In genomic region chr10:120514035-120514620, GRCh38 we compare ENCODE assay signal across 10 cellular contexts. TPM values are rescaled to one million over a fixed set of nuclear protein-coding genes. Genes with fewer than 3 reads are reported as not detected.
A peak's percentile ranks its signal among the peaks of the same experiment; 100 is the strongest.
DNase-seq lines count a peak whose midpoint lies in the region; ATAC-seq and TF ChIP-seq lines count a peak whose summit lies in the region.
"Had no signal": no experiment of that assay in that cellular context is flagged by ENCODE, and none has a peak within 500 bp of the region (broad histone marks: within the 10 kb centered on the region; RNA-seq: fewer than 3 reads in every experiment).

No MANE protein-coding gene starts in this region.

- H3K27ac Mint-ChIP-seq in activated naive CD8-positive, alpha-beta T cell treated with anti-CD3 and anti-CD28 coated beads, Interleukin-2, amount 10 ng/mL, durations not matched to agents 7 days and 5 days, result no peak overlapping the region
- no peak overlapping the region for H3K27ac Mint-ChIP-seq in activated naive CD8-positive, alpha-beta T cell treated with anti-CD3 and anti-CD28 coated beads for 36 hours

- H3K36me3 ChIP-seq in uterus, result no peaks in the 10 kb centered on the region
- H3K36me3 ChIP-seq: HAP-1 had no signal

- no peak overlapping the region for H3K4me3 Mint-ChIP-seq in activated naive CD8-positive, alpha-beta T cell treated with anti-CD3 and anti-CD28 coated beads, Interleukin-2, amount 10 ng/mL, durations not matched to agents 7 days and 5 days
- H3K4me3 Mint-ChIP-seq in activated naive CD8-positive, alpha-beta T cell treated with anti-CD3 and anti-CD28 coated beads for 36 hours, result no peak overlapping the region

- H3K9me3 Mint-ChIP-seq in activated naive CD8-positive, alpha-beta T cell treated with anti-CD3 and anti-CD28 coated beads, Interleukin-2, amount 10 ng/mL, durations not matched to agents 7 days and 5 days, result no peaks in the 10 kb centered on the region
- peaks cover 6% of the 10 kb centered on the region for H3K9me3 Mint-ChIP-seq in activated naive CD8-positive, alpha-beta T cell treated with anti-CD3 and anti-CD28 coated beads for 36 hours

- H3K4me3 ChIP-seq in uterus, result no peak overlapping the region
- H3K4me3 ChIP-seq: HAP-1 had no signal

- H3K27me3 Mint-ChIP-seq in activated naive CD8-positive, alpha-beta T cell treated with anti-CD3 and anti-CD28 coated beads, Interleukin-2, amount 10 ng/mL, durations not matched to agents 7 days and 5 days, result no peaks in the 10 kb centered on the region
- no peaks in the 10 kb centered on the region for H3K27me3 Mint-ChIP-seq in activated naive CD8-positive, alpha-beta T cell treated with anti-CD3 and anti-CD28 coated beads for 36 hours

- intact Hi-C loops in uterus (cut with DNase I; ENCODE audit: low total_unique reads), result no loop called here

- DNase-seq in activated naive CD8-positive, alpha-beta T cell treated with anti-CD3 and anti-CD28 coated beads, Interleukin-2, amount 10 ng/mL, durations not matched to agents 7 days and 5 days, result peak; percentile 45
- no peak for DNase-seq in activated naive CD8-positive, alpha-beta T cell treated with anti-CD3 and anti-CD28 coated beads for 36 hours
- peak; percentile 53 for DNase-seq in OCI-M1 (lab: John Stamatoyannopoulos, UW)
- DNase-seq in stimulated activated CD4-positive, alpha-beta T cell treated with anti-CD3 and anti-CD28 coated beads, Interleukin-4, amount 100 ng/mL, for 1 hour, result peak; percentile 2
- no peak for DNase-seq in effector CD8-positive, alpha-beta T cell (lab: John Stamatoyannopoulos, UW)
- no peak for DNase-seq in uterus

- POLR2A ChIA-PET in activated naive CD8-positive, alpha-beta T cell treated with anti-CD3 and anti-CD28 coated beads, Interleukin-2, amount 10 ng/mL, durations not matched to agents 7 days and 5 days (lab: Charles Lee), result no interaction called here

- TF ChIP-seq POLR2A in uterus (IDR thresholded peaks at IDR 0.05), result no peak

- TF ChIP-seq CTCF in uterus (IDR thresholded peaks at IDR 0.05), result no peak

- no peak for ATAC-seq in activated naive CD8-positive, alpha-beta T cell treated with anti-CD3 and anti-CD28 coated beads, Interleukin-2, amount 10 ng/mL, durations not matched to agents 7 days and 5 days (ENCODE audit: low read depth)
- ATAC-seq in esophagus mucosa (peak; percentile 46), GM21786 (IDR thresholded peaks at IDR 0.05; ENCODE audit: unreplicated experiment) (no peak)

- H3K36me3 Mint-ChIP-seq in activated naive CD8-positive, alpha-beta T cell treated with anti-CD3 and anti-CD28 coated beads, Interleukin-2, amount 10 ng/mL, durations not matched to agents 7 days and 5 days, result no peaks in the 10 kb centered on the region
- H3K36me3 Mint-ChIP-seq in activated naive CD8-positive, alpha-beta T cell treated with anti-CD3 and anti-CD28 coated beads for 36 hours, result no peaks in the 10 kb centered on the region

- no peaks in the 10 kb centered on the region for H3K9me3 ChIP-seq in uterus
- H3K9me3 ChIP-seq: HAP-1 had no signal

- no peaks in the 10 kb centered on the region for H3K27me3 ChIP-seq in uterus

- no peak overlapping the region for H3K27ac ChIP-seq in uterus
- H3K27ac ChIP-seq: C4-2B had no signal

- H3K4me1 Mint-ChIP-seq in activated naive CD8-positive, alpha-beta T cell treated with anti-CD3 and anti-CD28 coated beads, Interleukin-2, amount 10 ng/mL, durations not matched to agents 7 days and 5 days, result no peaks in the 10 kb centered on the region
- no peaks in the 10 kb centered on the region for H3K4me1 Mint-ChIP-seq in activated naive CD8-positive, alpha-beta T cell treated with anti-CD3 and anti-CD28 coated beads for 36 hours

- no peaks in the 10 kb centered on the region for H3K4me1 ChIP-seq in uterus
- H3K4me1 ChIP-seq: HAP-1 had no signal

RNA-seq across cellular contexts. Expression of gene PLPP4, which starts 57.1 kb away (rescaled TPM):
- not detected for total RNA-seq in activated naive CD8-positive, alpha-beta T cell treated with anti-CD3 and anti-CD28 coated beads, Interleukin-2, amount 10 ng/mL, durations not matched to agents 7 days and 5 days
- not detected for total RNA-seq in activated naive CD8-positive, alpha-beta T cell treated with anti-CD3 and anti-CD28 coated beads for 36 hours
- total RNA-seq in esophagus mucosa, result not detected
- under 1 TPM in 1 of 4 donors, not detected in 3; 0.55 TPM for total RNA-seq in uterus

Comparison
In these comparisons a context has a peak if more than half of its experiments do, and no peak if none do; other contexts are left out.
1. DNase-seq: peak in activated naive CD8-positive, alpha-beta T cell treated with anti-CD3 and anti-CD28 coated beads, Interleukin-2, amount 10 ng/mL, durations not matched to agents 7 days and 5 days (single experiment), OCI-M1 (single experiment) and stimulated activated CD4-positive, alpha-beta T cell treated with anti-CD3 and anti-CD28 coated beads, Interleukin-4, amount 100 ng/mL, for 1 hour (single experiment); none in activated naive CD8-positive, alpha-beta T cell treated with anti-CD3 and anti-CD28 coated beads for 36 hours (single experiment), effector CD8-positive, alpha-beta T cell (single experiment) and uterus (0 of 2).